ENCODE assay signal across 8 cellular contexts in the genomic region with DNA sequence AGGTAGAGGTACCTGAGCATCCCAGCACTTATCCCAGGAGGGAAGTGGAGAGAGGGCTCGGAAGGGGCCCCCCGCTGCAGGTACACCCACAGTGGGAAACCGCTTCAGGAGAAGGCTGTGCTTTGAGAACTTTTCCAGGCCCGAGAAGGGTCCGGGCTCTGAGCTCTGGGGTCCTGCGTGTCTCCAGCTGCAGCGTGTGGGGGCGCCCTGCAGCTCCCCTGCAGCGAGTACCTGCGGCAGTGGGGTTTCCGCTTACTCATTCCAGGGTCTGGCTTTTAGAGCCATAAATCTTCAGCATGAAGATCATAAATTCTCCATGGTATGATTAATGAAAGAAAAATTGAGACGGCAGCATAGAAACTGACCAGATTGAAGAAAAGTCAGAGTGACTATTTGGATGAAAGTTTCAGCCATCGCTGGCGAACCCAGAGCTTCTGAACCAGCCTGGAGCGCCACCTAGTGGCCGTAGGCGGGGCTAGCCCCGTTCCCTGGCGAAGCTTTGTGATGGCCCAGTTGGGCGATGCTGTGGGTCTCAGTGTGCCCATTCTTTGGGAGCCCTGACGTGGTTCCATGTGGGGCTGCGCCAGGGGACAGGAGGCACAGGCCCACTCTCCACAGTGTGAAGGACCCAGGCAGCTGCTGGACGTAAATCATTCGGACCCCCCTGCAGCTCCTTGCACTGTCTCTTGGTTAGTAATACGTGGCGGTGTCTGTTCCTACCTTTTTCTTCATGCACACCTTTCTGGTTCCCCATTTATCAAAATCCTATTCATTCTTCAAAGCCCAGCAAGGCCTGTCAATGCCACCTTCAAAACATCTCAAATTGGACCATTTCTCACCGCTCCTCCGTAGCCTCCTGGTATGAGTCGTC.
DNase-seq lines count a peak whose midpoint lies in the region; ATAC-seq, FAIRE-seq and TF ChIP-seq lines count a peak whose summit lies in the region.

No MANE protein-coding gene starts in this region.

- intact Hi-C loops in HepG2 (cut with micrococcal nuclease; ENCODE audit: unreplicated experiment), result loop anchor here (1.0 to 2.0 kb wide), 3 partner anchors 67 to 202 kb away; no protein-coding TSS in a partner anchor

- TF ChIP-seq POLR2A in HepG2 (IDR thresholded peaks at IDR 0.05; ENCODE audit: insufficient read depth in 1 of 2, low read depth in 2 of 2, low read length in 2 of 2), result no peak

- POLR2A ChIA-PET in HepG2 (lab: Yijun Ruan, JAX), result no interaction called here

- no peaks in the 10 kb centered on the region for H3K27me3 ChIP-seq in HepG2 (ENCODE audit: control insufficient read depth in 1 of 2, insufficient read depth in 2 of 2, low read length in 2 of 2)

- FAIRE-seq in HepG2 (lab: Jason Lieb, UNC), result peak; percentile 67

- H2AFZ ChIP-seq in HepG2 (ENCODE audit: low read length), result no peak overlapping the region

- ATAC-seq in GM21529 (IDR thresholded peaks at IDR 0.05; ENCODE audit: unreplicated experiment) (peak; percentile 55), HepG2 (peak; percentile 86), HG02678 (IDR thresholded peaks at IDR 0.05; ENCODE audit: unreplicated experiment) (no peak)

- no peaks in the 10 kb centered on the region for H3K9me3 ChIP-seq in HepG2 (ENCODE audit: low read length)

- WGBS in HepG2 (ENCODE audit: low lambda C conversion rate), result 82% methylated on average over 19 of the region's 29 CpGs

- H3K36me3 ChIP-seq in HepG2 (replicated peaks in 1 of 2; ENCODE audit: control insufficient read depth in 1 of 2, insufficient read depth in 2 of 2, low read length in 2 of 2), result peaks cover 2 to 12% of the 10 kb centered on the region in 2 experiments; a peak in 3 of 5 replicates

- H3K4me2 ChIP-seq in HepG2 (ENCODE audit: low read depth, low read length), result no peak overlapping the region

- no TSS peak for BruUV-seq in HepG2 (replicated peaks; lab: Mats Ljungman, UMichigan)

- DNase-seq in AG09319 (ENCODE audit: extremely low read depth, low read depth) (peak; percentile 34), NCI-H2029 treated with DMSO at 0.1 percent for 48 hours (lab: John Stamatoyannopoulos, UW) (peak; percentile 11), cerebellum (ENCODE audit: low spot score) (peak; percentile 84), HepG2 (ENCODE audit: low spot score) (peak; percentile 31)
- peak; percentile 83 for DNase-seq in activated CD4-positive, alpha-beta T cell treated with anti-CD3 and anti-CD28 coated beads for 48 hours
- peak; percentile 16 to 63 (median 30) for DNase-seq in stimulated activated CD4-positive, alpha-beta T cell treated with anti-CD3 and anti-CD28 coated beads, TNF-alpha, amount 100 ng/mL, for 1 hour (ENCODE audit: low read depth in 3 of 3, low spot score in 1 of 3)

- no peak overlapping the region for H3K4me3 ChIP-seq in HepG2 (replicated peaks in 1 of 3; ENCODE audit: insufficient read depth in 1 of 3, low read depth in 2 of 3, low read length in 3 of 3)

- H3K27ac ChIP-seq in HepG2 (ENCODE audit: extremely low read length, insufficient read depth, low read length), result no peak overlapping the region

- H3K4me1 ChIP-seq in HepG2 (ENCODE audit: insufficient read depth, low read length), result no peaks in the 10 kb centered on the region

- no peaks in the 10 kb centered on the region for H3K79me2 ChIP-seq in HepG2 (ENCODE audit: insufficient read depth, low read length)

- peak; percentile 98 for TF ChIP-seq CTCF in AG09319 (IDR thresholded peaks at IDR 0.05; ENCODE audit: low read depth, low read length)
- peak; percentile 93 for TF ChIP-seq CTCF in HepG2 (CRISPR knock-in tag; IDR thresholded peaks at IDR 0.05)

- peak; percentile 86 for TF ChIP-seq RAD21 in HepG2 (CRISPR knock-in tag; IDR thresholded peaks at IDR 0.05)

- TF ChIP-seq EP300 in HepG2 (IDR thresholded peaks at IDR 0.05; ENCODE audit: low read depth in 2 of 2, low read length in 2 of 2), result no peak
- TF ChIP-seq EP300 in HepG2 (CRISPR knock-in tag; IDR thresholded peaks at IDR 0.05; ENCODE audit: borderline replicate concordance), result no peak

- H3K9ac ChIP-seq in HepG2 (ENCODE audit: insufficient read depth, low read depth, low read length), result no peak overlapping the region

- in situ Hi-C loops in HepG2 (cut with HindIII; ENCODE audit: extremely low pct_ligation_motif_present, low pct_unique_long_range_greater_than_20kb), result loop anchor here (10.0 kb wide), 1 partner anchor 201 kb away; a partner anchor contains a TSS

- peaks cover 17% of the 10 kb centered on the region; the same call in 1 of the 2 replicates for H4K20me1 ChIP-seq in HepG2 (ENCODE audit: insufficient read depth, low read length)

- CTCF ChIA-PET in HepG2 (lab: Yijun Ruan, JAX; ENCODE audit: low intra/inter-chr PET ratio, low total read pairs), result interaction anchor here (1.1 to 2.7 kb wide), 4 partner anchors 68 to 202 kb away, joined by 3 to 28 read pairs (median 8); no protein-coding TSS in a partner anchor

TF ChIP-seq in HepG2, 621 proteins besides CTCF, POLR2A, EP300 and RAD21 (continues in another document):
- TF ChIP-seq, protein P1, sequence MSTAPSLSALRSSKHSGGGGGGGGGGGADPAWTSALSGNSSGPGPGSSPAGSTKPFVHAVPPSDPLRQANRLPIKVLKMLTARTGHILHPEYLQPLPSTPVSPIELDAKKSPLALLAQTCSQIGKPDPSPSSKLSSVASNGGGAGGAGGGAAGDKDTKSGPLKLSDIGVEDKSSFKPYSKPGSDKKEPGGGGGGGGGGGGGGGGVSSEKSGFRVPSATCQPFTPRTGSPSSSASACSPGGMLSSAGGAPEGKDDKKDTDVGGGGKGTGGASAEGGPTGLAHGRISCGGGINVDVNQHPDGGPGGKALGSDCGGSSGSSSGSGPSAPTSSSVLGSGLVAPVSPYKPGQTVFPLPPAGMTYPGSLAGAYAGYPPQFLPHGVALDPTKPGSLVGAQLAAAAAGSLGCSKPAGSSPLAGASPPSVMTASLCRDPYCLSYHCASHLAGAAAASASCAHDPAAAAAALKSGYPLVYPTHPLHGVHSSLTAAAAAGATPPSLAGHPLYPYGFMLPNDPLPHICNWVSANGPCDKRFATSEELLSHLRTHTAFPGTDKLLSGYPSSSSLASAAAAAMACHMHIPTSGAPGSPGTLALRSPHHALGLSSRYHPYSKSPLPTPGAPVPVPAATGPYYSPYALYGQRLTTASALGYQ (CRISPR knock-in tag; IDR thresholded peaks at IDR 0.05), result no peak
- TF ChIP-seq, protein P2, sequence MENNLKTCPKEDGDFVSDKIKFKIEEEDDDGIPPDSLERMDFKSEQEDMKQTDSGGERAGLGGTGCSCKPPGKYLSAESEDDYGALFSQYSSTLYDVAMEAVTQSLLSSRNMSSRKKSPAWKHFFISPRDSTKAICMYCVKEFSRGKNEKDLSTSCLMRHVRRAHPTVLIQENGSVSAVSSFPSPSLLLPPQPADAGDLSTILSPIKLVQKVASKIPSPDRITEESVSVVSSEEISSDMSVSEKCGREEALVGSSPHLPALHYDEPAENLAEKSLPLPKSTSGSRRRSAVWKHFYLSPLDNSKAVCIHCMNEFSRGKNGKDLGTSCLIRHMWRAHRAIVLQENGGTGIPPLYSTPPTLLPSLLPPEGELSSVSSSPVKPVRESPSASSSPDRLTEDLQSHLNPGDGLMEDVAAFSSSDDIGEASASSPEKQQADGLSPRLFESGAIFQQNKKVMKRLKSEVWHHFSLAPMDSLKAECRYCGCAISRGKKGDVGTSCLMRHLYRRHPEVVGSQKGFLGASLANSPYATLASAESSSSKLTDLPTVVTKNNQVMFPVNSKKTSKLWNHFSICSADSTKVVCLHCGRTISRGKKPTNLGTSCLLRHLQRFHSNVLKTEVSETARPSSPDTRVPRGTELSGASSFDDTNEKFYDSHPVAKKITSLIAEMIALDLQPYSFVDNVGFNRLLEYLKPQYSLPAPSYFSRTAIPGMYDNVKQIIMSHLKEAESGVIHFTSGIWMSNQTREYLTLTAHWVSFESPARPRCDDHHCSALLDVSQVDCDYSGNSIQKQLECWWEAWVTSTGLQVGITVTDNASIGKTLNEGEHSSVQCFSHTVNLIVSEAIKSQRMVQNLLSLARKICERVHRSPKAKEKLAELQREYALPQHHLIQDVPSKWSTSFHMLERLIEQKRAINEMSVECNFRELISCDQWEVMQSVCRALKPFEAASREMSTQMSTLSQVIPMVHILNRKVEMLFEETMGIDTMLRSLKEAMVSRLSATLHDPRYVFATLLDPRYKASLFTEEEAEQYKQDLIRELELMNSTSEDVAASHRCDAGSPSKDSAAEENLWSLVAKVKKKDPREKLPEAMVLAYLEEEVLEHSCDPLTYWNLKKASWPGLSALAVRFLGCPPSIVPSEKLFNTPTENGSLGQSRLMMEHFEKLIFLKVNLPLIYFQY (CRISPR knock-in tag; IDR thresholded peaks at IDR 0.05; ENCODE audit: borderline replicate concordance), result no peak
- TF ChIP-seq ZNF274 (CRISPR knock-in tag; IDR thresholded peaks at IDR 0.05) (0 out of 2 replicates have a peak, but pooled peaks have one; percentile 29), STAG1 (CRISPR knock-in tag; IDR thresholded peaks at IDR 0.05) (peak; percentile 90), ZNF572 (CRISPR knock-in tag; IDR thresholded peaks at IDR 0.05) (peak; percentile 22; the same call in 1 of the 2 replicates)
- TF ChIP-seq, protein P3, sequence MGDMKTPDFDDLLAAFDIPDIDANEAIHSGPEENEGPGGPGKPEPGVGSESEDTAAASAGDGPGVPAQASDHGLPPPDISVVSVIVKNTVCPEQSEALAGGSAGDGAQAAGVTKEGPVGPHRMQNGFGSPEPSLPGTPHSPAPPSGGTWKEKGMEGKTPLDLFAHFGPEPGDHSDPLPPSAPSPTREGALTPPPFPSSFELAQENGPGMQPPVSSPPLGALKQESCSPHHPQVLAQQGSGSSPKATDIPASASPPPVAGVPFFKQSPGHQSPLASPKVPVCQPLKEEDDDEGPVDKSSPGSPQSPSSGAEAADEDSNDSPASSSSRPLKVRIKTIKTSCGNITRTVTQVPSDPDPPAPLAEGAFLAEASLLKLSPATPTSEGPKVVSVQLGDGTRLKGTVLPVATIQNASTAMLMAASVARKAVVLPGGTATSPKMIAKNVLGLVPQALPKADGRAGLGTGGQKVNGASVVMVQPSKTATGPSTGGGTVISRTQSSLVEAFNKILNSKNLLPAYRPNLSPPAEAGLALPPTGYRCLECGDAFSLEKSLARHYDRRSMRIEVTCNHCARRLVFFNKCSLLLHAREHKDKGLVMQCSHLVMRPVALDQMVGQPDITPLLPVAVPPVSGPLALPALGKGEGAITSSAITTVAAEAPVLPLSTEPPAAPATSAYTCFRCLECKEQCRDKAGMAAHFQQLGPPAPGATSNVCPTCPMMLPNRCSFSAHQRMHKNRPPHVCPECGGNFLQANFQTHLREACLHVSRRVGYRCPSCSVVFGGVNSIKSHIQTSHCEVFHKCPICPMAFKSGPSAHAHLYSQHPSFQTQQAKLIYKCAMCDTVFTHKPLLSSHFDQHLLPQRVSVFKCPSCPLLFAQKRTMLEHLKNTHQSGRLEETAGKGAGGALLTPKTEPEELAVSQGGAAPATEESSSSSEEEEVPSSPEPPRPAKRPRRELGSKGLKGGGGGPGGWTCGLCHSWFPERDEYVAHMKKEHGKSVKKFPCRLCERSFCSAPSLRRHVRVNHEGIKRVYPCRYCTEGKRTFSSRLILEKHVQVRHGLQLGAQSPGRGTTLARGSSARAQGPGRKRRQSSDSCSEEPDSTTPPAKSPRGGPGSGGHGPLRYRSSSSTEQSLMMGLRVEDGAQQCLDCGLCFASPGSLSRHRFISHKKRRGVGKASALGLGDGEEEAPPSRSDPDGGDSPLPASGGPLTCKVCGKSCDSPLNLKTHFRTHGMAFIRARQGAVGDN (CRISPR knock-in tag; IDR thresholded peaks at IDR 0.05), result peak; percentile 22; the same call in 1 of the 2 replicates

Comparison
In these comparisons a context has a peak if more than half of its experiments do, and no peak if none do; other contexts are left out.
1. DNase-seq: peak in every context shown above with its lines; median percentile 84 in cerebellum; 83 in activated CD4-positive, alpha-beta T cell treated with anti-CD3 and anti-CD28 coated beads for 48 hours; 34 in AG09319; 31 in HepG2; 30 in stimulated activated CD4-positive, alpha-beta T cell treated with anti-CD3 and anti-CD28 coated beads, TNF-alpha, amount 100 ng/mL, for 1 hour; 11 in NCI-H2029 treated with DMSO at 0.1 percent for 48 hours.